In the genomic region with DNA sequence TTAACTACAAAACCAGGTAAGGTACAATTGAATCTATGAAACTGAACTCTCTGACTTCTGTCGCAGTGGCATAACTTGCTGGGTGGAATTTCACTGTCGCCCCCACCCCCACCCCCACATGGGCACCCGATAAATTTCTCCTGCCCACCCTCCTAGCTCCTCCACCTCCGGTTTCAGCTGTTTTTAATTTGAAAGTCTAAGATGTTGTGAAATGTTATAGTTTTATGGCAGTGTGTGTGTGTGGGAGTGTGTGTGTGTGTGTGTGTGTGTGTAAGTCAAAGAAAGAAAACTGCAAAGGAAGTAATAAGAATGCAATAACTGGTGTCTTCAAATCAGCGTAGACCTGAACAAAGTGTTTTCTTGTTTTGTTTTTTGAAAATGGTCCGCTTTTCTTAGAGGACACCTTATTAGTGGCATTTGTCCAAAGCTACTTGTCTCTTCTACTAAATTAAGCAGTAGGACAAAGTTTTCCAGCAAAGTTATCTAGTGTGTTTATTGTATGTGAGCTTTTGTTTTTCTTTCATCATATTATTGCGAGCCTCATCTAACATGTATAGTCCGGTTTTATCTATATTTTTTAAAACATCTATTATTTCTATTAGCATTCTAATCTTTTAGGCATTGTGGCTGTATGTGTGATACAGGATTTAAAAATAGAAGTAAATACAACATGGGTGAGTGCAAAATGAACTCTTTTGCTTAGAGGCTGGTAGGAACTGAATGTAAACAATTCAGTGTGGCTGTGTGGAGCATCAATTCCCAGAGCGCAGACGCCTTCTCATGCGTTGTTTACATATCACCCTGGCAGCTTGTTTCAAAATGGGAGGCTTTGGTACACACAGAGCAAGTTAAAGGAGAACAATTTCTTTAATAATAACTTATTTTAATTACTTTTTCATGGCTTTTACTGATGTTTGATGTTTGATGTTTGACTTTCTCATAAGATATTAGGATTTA, we compare ENCODE assay signal across 9 cellular contexts. TPM values are rescaled to one million over a fixed set of nuclear protein-coding genes. Genes with fewer than 3 reads are reported as not detected.
A peak's percentile ranks its signal among the peaks of the same experiment; 100 is the strongest.
DNase-seq lines count a peak whose midpoint lies in the region; TF ChIP-seq lines count a peak whose summit lies in the region.
"Had no signal": no experiment of that assay in that cellular context is flagged by ENCODE, and none has a peak within 500 bp of the region (broad histone marks: within the 10 kb centered on the region; RNA-seq: fewer than 3 reads in every experiment).

No MANE protein-coding gene starts in this region.

- peak overlapping the region; percentile 73 for H2AFZ ChIP-seq in GM23248
- peak overlapping the region; percentile 44 for H2AFZ ChIP-seq in OCI-LY3 (ENCODE audit: low read depth, low read length)

- H3K4me1 ChIP-seq in GM23248 (ENCODE audit: insufficient read depth) (peaks cover 47% of the 10 kb centered on the region), OCI-LY3 (ENCODE audit: low read length) (peaks cover 29% of the 10 kb centered on the region)

- peaks cover 15% of the 10 kb centered on the region; the same call in 1 of the 2 replicates for H3K79me2 ChIP-seq in GM23248 (ENCODE audit: insufficient read depth)
- H3K79me2 ChIP-seq in OCI-LY3 (ENCODE audit: low read length), result no peaks in the 10 kb centered on the region

- in situ Hi-C loops in GM23248 (cut with MboI) (no loop called here), G401 (cut with HindIII; ENCODE audit: low sequenced_read_pairs) (no loop called here)

- no peak for TF ChIP-seq POLR2A in lower leg skin (IDR thresholded peaks at IDR 0.05)

- intact Hi-C loops in lower leg skin (cut with DNase I; ENCODE audit: low total_unique reads), result no loop called here

- no peaks in the 10 kb centered on the region for H4K20me1 ChIP-seq in GM23248 (ENCODE audit: insufficient read depth)
- no peaks in the 10 kb centered on the region for H4K20me1 ChIP-seq in OCI-LY3 (ENCODE audit: insufficient read depth, low read length)

- H3F3A ChIP-seq in GM23248 (ENCODE audit: insufficient read depth), result peaks cover 36% of the 10 kb centered on the region

- no peaks in the 10 kb centered on the region for H3K27me3 ChIP-seq in GM23248 (replicated peaks; ENCODE audit: insufficient read depth)
- no peaks in the 10 kb centered on the region for H3K27me3 ChIP-seq in OCI-LY3 (ENCODE audit: low read depth, low read length)

- H3K36me3 ChIP-seq in GM23248 (ENCODE audit: low read depth) (no peaks in the 10 kb centered on the region), OCI-LY3 (replicated peaks; ENCODE audit: low read depth, low read length) (no peaks in the 10 kb centered on the region)

- H3K9me2 ChIP-seq in GM23248 (ENCODE audit: insufficient read depth), result no peaks in the 10 kb centered on the region

- no peaks in the 10 kb centered on the region for H3K9me3 ChIP-seq in GM23248 (ENCODE audit: low read depth)
- H3K9me3 ChIP-seq in OCI-LY3 (ENCODE audit: insufficient read depth, low read length), result no peaks in the 10 kb centered on the region

- DNase-seq in GM23248 (peak; percentile 67), fibroblast of the conjunctiva (ENCODE audit: low read depth) (peak; percentile 81), retinal pigment epithelial cell (ENCODE audit: low read depth) (no peak), lower leg skin (ENCODE audit: low spot score in 2 of 2) (no peak), G401 (ENCODE audit: low spot score) (no peak), putamen (ENCODE audit: low spot score) (no peak)
- no peak for DNase-seq in NK-92 treated with Interleukin-12 subunit alpha and Interleukin-12 subunit beta, amount 100 ng/mL, for 24 hours (lab: John Stamatoyannopoulos, UW)
- DNase-seq: activated naive CD8-positive, alpha-beta T cell treated with anti-CD3 and anti-CD28 coated beads, Interleukin-2, amount 50 U/mL, for 24 hours had no signal

- H3K27ac ChIP-seq in GM23248 (peak overlapping the region; percentile 96), OCI-LY3 (ENCODE audit: low read length) (no peak overlapping the region)

- H3K9ac ChIP-seq in GM23248 (peak overlapping the region; percentile 83), OCI-LY3 (ENCODE audit: low read length) (0 out of 2 replicates have a peak overlapping the region, but pooled peaks have one; percentile 2)

- 9 to 13% methylated on average over 11 of the region's 11 CpGs for WGBS in GM23248 (ENCODE audit: low coverage in 1 of 2, low lambda C conversion rate in 2 of 2, missing lambda C conversion rate in 2 of 2), 2 experiments
- 47 to 49% methylated on average over 11 of the region's 11 CpGs for WGBS in lower leg skin, 2 donors

- no peak for TF ChIP-seq CTCF in OCI-LY3 (IDR thresholded peaks at IDR 0.05; ENCODE audit: low read depth, low read length)
- no peak for TF ChIP-seq CTCF in retinal pigment epithelial cell (conservative IDR thresholded peaks at IDR 0.05; ENCODE audit: low read depth, low read length)
- no peak for TF ChIP-seq CTCF in lower leg skin (IDR thresholded peaks at IDR 0.05)

- H3K4me3 ChIP-seq in GM23248 (peak overlapping the region; percentile 68), OCI-LY3 (ENCODE audit: low read length) (peak overlapping the region; percentile 58), retinal pigment epithelial cell (ENCODE audit: low read length) (peak overlapping the region; percentile 69), lower leg skin (ENCODE audit: low read depth, poor library complexity, severe bottlenecking) (no peak overlapping the region)

- H3K4me2 ChIP-seq in GM23248 (ENCODE audit: unreplicated experiment), result peak overlapping the region; percentile 82
- H3K4me2 ChIP-seq in OCI-LY3 (ENCODE audit: low read length), result peak overlapping the region; percentile 54

RNA-seq across cellular contexts. Expression of gene DTNA, which starts 0.6 kb away (rescaled TPM):
- 4.2 and 14.5 TPM in 2 replicates for total RNA-seq in GM23248 (2014; rRNA removed; shearing (Covaris generic))
- polyA plus RNA-seq in GM23248 (2016; fragmentation: Nextera tagmentation; extraction: Ambion mirVana), result 5.5 and 6.2 TPM in 2 replicates
- 1 to 10 TPM; 3.3 to 8.0 (median 5.7) TPM for total RNA-seq in lower leg skin
- 0.14 and 1.0 TPM in 2 replicates for total RNA-seq in G401 (2014; rRNA removed; shearing (Covaris generic))

Comparison
In these comparisons a context has a peak if more than half of its experiments do, and no peak if none do; other contexts are left out.
1. DNase-seq: peak in GM23248 (single experiment) and fibroblast of the conjunctiva (single experiment); none in retinal pigment epithelial cell (single experiment), NK-92 treated with Interleukin-12 subunit alpha and Interleukin-12 subunit beta, amount 100 ng/mL, for 24 hours (single experiment), lower leg skin (0 of 2), G401 (single experiment) and putamen (single experiment).